ENCODE assay signal across 31 cellular contexts in genomic region chr4:55326629-55327028, GRCh38.
"Had no signal": no experiment of that assay in that cellular context is flagged by ENCODE, and none has a peak within 500 bp of the region (broad histone marks: within the 10 kb centered on the region; RNA-seq: fewer than 3 reads in every experiment).

No MANE protein-coding gene starts in this region.

- H3K36me3 Mint-ChIP-seq: activated CD4-positive, alpha-beta memory T cell treated with anti-CD3 and anti-CD28 coated beads for 36 hours; activated CD8-positive, alpha-beta memory T cell treated with anti-CD3 and anti-CD28 coated beads, Interleukin-2, amount 10 ng/mL, durations not matched to agents 7 days and 5 days; activated naive CD4-positive, alpha-beta T cell treated with anti-CD3 and anti-CD28 coated beads, Interleukin-2, amount 50 U/mL, for 24 hours; brain had no signal

- DNase-seq: activated CD4-positive, alpha-beta memory T cell treated with anti-CD3 and anti-CD28 coated beads for 36 hours; activated CD4-positive, alpha-beta T cell treated with anti-CD3 and anti-CD28 coated beads for 36 hours; activated CD4-positive, alpha-beta T cell treated with anti-CD3 and anti-CD28 coated beads, Interleukin-2, amount 10 ng/mL, durations not matched to agents 24 days and 14 days; activated CD4-positive, CD25-positive, alpha-beta regulatory T cell; activated CD4-positive, CD25-positive, alpha-beta regulatory T cell treated with anti-CD3 and anti-CD28 coated beads, Interleukin-2, amount 50 U/mL, for 72 hours; activated CD8-positive, alpha-beta memory T cell treated with anti-CD3 and anti-CD28 coated beads, Interleukin-2, amount 10 ng/mL, durations not matched to agents 7 days and 5 days; activated CD8-positive, alpha-beta memory T cell treated with anti-CD3 and anti-CD28 coated beads, Interleukin-2, amount 50 U/mL, for 4 hours; activated CD8-positive, alpha-beta T cell treated with anti-CD3 and anti-CD28 coated beads, Interleukin-2, amount 10 ng/mL, durations not matched to agents 7 days and 5 days; activated effector memory CD4-positive, alpha-beta T cell treated with anti-CD3 and anti-CD28 coated beads, Interleukin-2, amount 50 U/mL, for 16 hours; activated naive CD4-positive, alpha-beta T cell treated with anti-CD3 and anti-CD28 coated beads for 36 hours; activated naive CD8-positive, alpha-beta T cell treated with anti-CD3 and anti-CD28 coated beads, Interleukin-2, amount 10 ng/mL, durations not matched to agents 7 days and 5 days; activated T-cell treated with anti-CD3 and anti-CD28 coated beads, Interleukin-2, amount 50 U/mL, for 1 hour; activated T-cell treated with anti-CD3 and anti-CD28 coated beads, Interleukin-2, amount 50 U/mL, for 48 hours; dorsolateral prefrontal cortex; effector memory CD4-positive, alpha-beta T cell; endodermal cell; foreskin fibroblast; T-helper 17 cell; T1000 had no signal

- H3K4me3 Mint-ChIP-seq: activated CD4-positive, alpha-beta memory T cell treated with anti-CD3 and anti-CD28 coated beads for 36 hours; activated CD4-positive, alpha-beta T cell treated with anti-CD3 and anti-CD28 coated beads for 36 hours; activated CD4-positive, alpha-beta T cell treated with anti-CD3 and anti-CD28 coated beads, Interleukin-2, amount 10 ng/mL, durations not matched to agents 24 days and 14 days; activated CD8-positive, alpha-beta memory T cell treated with anti-CD3 and anti-CD28 coated beads, Interleukin-2, amount 10 ng/mL, durations not matched to agents 7 days and 5 days; activated CD8-positive, alpha-beta T cell treated with anti-CD3 and anti-CD28 coated beads, Interleukin-2, amount 10 ng/mL, durations not matched to agents 7 days and 5 days; activated naive CD4-positive, alpha-beta T cell treated with anti-CD3 and anti-CD28 coated beads for 36 hours; activated naive CD4-positive, alpha-beta T cell treated with anti-CD3 and anti-CD28 coated beads, Interleukin-2, amount 50 U/mL, for 24 hours; activated naive CD8-positive, alpha-beta T cell treated with anti-CD3 and anti-CD28 coated beads, Interleukin-2, amount 10 ng/mL, durations not matched to agents 7 days and 5 days; activated T-helper 1 cell treated with anti-CD3 and anti-CD28 coated beads, Interleukin-12 subunit alpha, Interleukin-12 subunit beta, Interleukin-2, Interleukin-4 antibody, amounts not matched to agents 30 ng/mL and 10 ng/mL and 1 ng/mL, durations not matched to agents 14 hours and 24 hours and 36 hours; brain; central memory CD8-positive, alpha-beta T cell; dendritic cell treated with granulocyte-macrophage colony-stimulating factor and Interleukin-4, amounts not matched to agents 40 ng/mL and 50 ng/mL, for 4 days; endodermal cell; T-helper 17 cell; T-helper 2 cell treated with Interferon-gamma antibody and Interleukin-4, amounts not matched to agents 5 μg/mL and 100 μg/mL, for 36 hours had no signal

- ATAC-seq: activated CD4-positive, alpha-beta T cell treated with anti-CD3 and anti-CD28 coated beads for 36 hours; activated CD8-positive, alpha-beta memory T cell treated with anti-CD3 and anti-CD28 coated beads, Interleukin-2, amount 10 ng/mL, durations not matched to agents 7 days and 5 days; activated CD8-positive, alpha-beta T cell treated with anti-CD3 and anti-CD28 coated beads, Interleukin-2, amount 10 ng/mL, durations not matched to agents 7 days and 5 days; esophagus mucosa; T-helper 17 cell had no signal

- H3K4me3 ChIP-seq: ascending aorta, breast epithelium, coronary artery, dorsolateral prefrontal cortex had no signal

- H3K9me3 Mint-ChIP-seq: activated CD4-positive, alpha-beta T cell treated with anti-CD3 and anti-CD28 coated beads, Interleukin-2, amount 10 ng/mL, durations not matched to agents 24 days and 14 days; central memory CD8-positive, alpha-beta T cell had no signal

- H3K27ac Mint-ChIP-seq: activated CD4-positive, alpha-beta memory T cell treated with anti-CD3 and anti-CD28 coated beads for 36 hours; activated CD4-positive, alpha-beta T cell treated with anti-CD3 and anti-CD28 coated beads for 36 hours; activated CD4-positive, alpha-beta T cell treated with anti-CD3 and anti-CD28 coated beads, Interleukin-2, amount 10 ng/mL, durations not matched to agents 24 days and 14 days; activated CD8-positive, alpha-beta memory T cell treated with anti-CD3 and anti-CD28 coated beads, Interleukin-2, amount 10 ng/mL, durations not matched to agents 7 days and 5 days; activated CD8-positive, alpha-beta T cell treated with anti-CD3 and anti-CD28 coated beads, Interleukin-2, amount 10 ng/mL, durations not matched to agents 7 days and 5 days; activated naive CD4-positive, alpha-beta T cell treated with anti-CD3 and anti-CD28 coated beads for 36 hours; activated naive CD4-positive, alpha-beta T cell treated with anti-CD3 and anti-CD28 coated beads, Interleukin-2, amount 50 U/mL, for 24 hours; activated naive CD8-positive, alpha-beta T cell treated with anti-CD3 and anti-CD28 coated beads, Interleukin-2, amount 10 ng/mL, durations not matched to agents 7 days and 5 days; activated T-helper 1 cell treated with anti-CD3 and anti-CD28 coated beads, Interleukin-12 subunit alpha, Interleukin-12 subunit beta, Interleukin-2, Interleukin-4 antibody, amounts not matched to agents 30 ng/mL and 10 ng/mL and 1 ng/mL, durations not matched to agents 14 hours and 24 hours and 36 hours; activated T-helper 2 cell treated with anti-CD3 and anti-CD28 coated beads, Interferon-gamma antibody, Interleukin-2, Interleukin-4, amounts not matched to agents 10 μg/mL and 5 μg/mL and 100 μg/mL, durations not matched to agents 14 hours and 24 hours and 36 hours; brain; endodermal cell; T-helper 17 cell; T-helper 2 cell treated with Interferon-gamma antibody and Interleukin-4, amounts not matched to agents 5 μg/mL and 100 μg/mL, for 36 hours had no signal

- FAIRE-seq: frontal cortex had no signal

- H3K9me3 ChIP-seq: ascending aorta, breast epithelium had no signal

- H3K4me1 ChIP-seq: ascending aorta, breast epithelium had no signal

- H3K27me3 ChIP-seq: ascending aorta, breast epithelium, dorsolateral prefrontal cortex had no signal

- H3K36me3 ChIP-seq: ascending aorta, breast epithelium had no signal

- H3K4me1 Mint-ChIP-seq: activated CD4-positive, alpha-beta T cell treated with anti-CD3 and anti-CD28 coated beads, Interleukin-2, amount 10 ng/mL, durations not matched to agents 24 days and 14 days; activated CD8-positive, alpha-beta memory T cell treated with anti-CD3 and anti-CD28 coated beads, Interleukin-2, amount 10 ng/mL, durations not matched to agents 7 days and 5 days; activated naive CD4-positive, alpha-beta T cell treated with anti-CD3 and anti-CD28 coated beads, Interleukin-2, amount 50 U/mL, for 24 hours; activated naive CD8-positive, alpha-beta T cell treated with anti-CD3 and anti-CD28 coated beads, Interleukin-2, amount 10 ng/mL, durations not matched to agents 7 days and 5 days; brain; central memory CD8-positive, alpha-beta T cell; endodermal cell had no signal
